Comparison of ENCODE assay signal across 21 cellular contexts in genomic region chr6:14731638-14732037, GRCh38.
A peak's percentile ranks its signal among the peaks of the same experiment; 100 is the strongest.
DNase-seq lines count a peak whose midpoint lies in the region; ATAC-seq, FAIRE-seq and TF ChIP-seq lines count a peak whose summit lies in the region.
"Had no signal": no experiment of that assay in that cellular context is flagged by ENCODE, and none has a peak within 500 bp of the region (broad histone marks: within the 10 kb centered on the region; RNA-seq: fewer than 3 reads in every experiment).

No MANE protein-coding gene starts in this region.

- ATAC-seq in memory B cell (ENCODE audit: low read depth) (no peak), GM19467 (IDR thresholded peaks at IDR 0.05; ENCODE audit: unreplicated experiment) (no peak), HG02938 (IDR thresholded peaks at IDR 0.05; ENCODE audit: unreplicated experiment) (no peak)
- ATAC-seq: GM23338, left cardiac atrium, mucosa of descending colon, right lobe of liver had no signal

- H3K27ac Mint-ChIP-seq in MCF 10A (ENCODE audit: low read depth, unreplicated experiment), result peak overlapping the region; percentile 85
- peak overlapping the region; percentile 88 for H3K27ac Mint-ChIP-seq in activated CD4-positive, alpha-beta memory T cell treated with anti-CD3 and anti-CD28 coated beads, Interleukin-2, amount 10 ng/mL, durations not matched to agents 7 days and 5 days
- H3K27ac Mint-ChIP-seq in memory B cell, result peak overlapping the region; percentile 96
- H3K27ac Mint-ChIP-seq: GM23338 had no signal

- H3K4me1 Mint-ChIP-seq in MCF 10A (ENCODE audit: insufficient read depth, unreplicated experiment) (peaks cover 56% of the 10 kb centered on the region), memory B cell (peaks cover 52% of the 10 kb centered on the region)
- peaks cover 96% of the 10 kb centered on the region for H3K4me1 Mint-ChIP-seq in activated CD4-positive, alpha-beta memory T cell treated with anti-CD3 and anti-CD28 coated beads, Interleukin-2, amount 10 ng/mL, durations not matched to agents 7 days and 5 days

- H3K9me3 Mint-ChIP-seq in MCF 10A (ENCODE audit: unreplicated experiment) (no peaks in the 10 kb centered on the region), memory B cell (no peaks in the 10 kb centered on the region)
- H3K9me3 Mint-ChIP-seq in activated CD4-positive, alpha-beta memory T cell treated with anti-CD3 and anti-CD28 coated beads, Interleukin-2, amount 10 ng/mL, durations not matched to agents 7 days and 5 days, result peaks cover 17% of the 10 kb centered on the region
- H3K9me3 Mint-ChIP-seq: GM23338 had no signal

- CTCF ChIA-PET in MCF 10A (lab: Yijun Ruan, JAX), result interaction anchor here (0.5 to 1.0 kb wide), 3 partner anchors 8 to 520 kb away, joined by 3 read pairs; no protein-coding TSS in a partner anchor
- CTCF ChIA-PET in activated CD4-positive, alpha-beta memory T cell treated with anti-CD3 and anti-CD28 coated beads, Interleukin-2, amount 10 ng/mL, durations not matched to agents 7 days and 5 days (lab: Charles Lee), result no interaction called here

- H3K27me3 Mint-ChIP-seq in MCF 10A (ENCODE audit: insufficient read depth, unreplicated experiment) (no peaks in the 10 kb centered on the region), memory B cell (no peaks in the 10 kb centered on the region)
- no peaks in the 10 kb centered on the region for H3K27me3 Mint-ChIP-seq in activated CD4-positive, alpha-beta memory T cell treated with anti-CD3 and anti-CD28 coated beads, Interleukin-2, amount 10 ng/mL, durations not matched to agents 7 days and 5 days

- H3K4me3 ChIP-seq in breast epithelium, result no peak overlapping the region
- H3K4me3 ChIP-seq: GM23338, mucosa of descending colon, right lobe of liver had no signal

- DNase-seq in MCF 10A (ENCODE audit: unreplicated experiment) (no peak), breast epithelium (ENCODE audit: low spot score in 2 of 2) (no peak), memory B cell (ENCODE audit: low spot score in 2 of 2) (no peak), GM12891 (ENCODE audit: insufficient read length, low spot score) (no peak)
- DNase-seq in activated CD4-positive, alpha-beta memory T cell treated with anti-CD3 and anti-CD28 coated beads, Interleukin-2, amount 10 ng/mL, durations not matched to agents 7 days and 5 days, result no peak
- no peak for DNase-seq in stimulated activated CD4-positive, alpha-beta T cell treated with anti-CD3 and anti-CD28 coated beads, Interleukin-12 subunit alpha, Interleukin-12 subunit beta, amount 100 ng/mL, for 4 hours
- DNase-seq: activated effector memory CD4-positive, alpha-beta T cell treated with Interleukin-2 at 50 U/mL for 16 hours; DMS 273 treated with DMSO at 0.1 percent for 48 hours; left cardiac atrium; mucosa of descending colon; NCI-H2081; NCI-H510A; occipital lobe; right lobe of liver; SIG-M5; stimulated activated CD4-positive, alpha-beta T cell treated with anti-CD3 and anti-CD28 coated beads, Interleukin-1b, Interleukin-23, amount 100 ng/mL, for 48 hours had no signal

- H3K36me3 ChIP-seq in breast epithelium, result no peaks in the 10 kb centered on the region
- H3K36me3 ChIP-seq: right lobe of liver had no signal

- intact Hi-C loops in MCF 10A (cut with micrococcal nuclease) (loop anchor here (5.0 kb wide), 2 partner anchors 459 to 519 kb away; no protein-coding TSS in a partner anchor), breast epithelium (cut with DNase I; ENCODE audit: low total_unique reads) (no loop called here)

- no peaks in the 10 kb centered on the region for H3K36me3 Mint-ChIP-seq in MCF 10A (ENCODE audit: insufficient read depth, unreplicated experiment)
- H3K36me3 Mint-ChIP-seq in activated CD4-positive, alpha-beta memory T cell treated with anti-CD3 and anti-CD28 coated beads, Interleukin-2, amount 10 ng/mL, durations not matched to agents 7 days and 5 days (ENCODE audit: low read depth), result peaks cover 15% of the 10 kb centered on the region
- H3K36me3 Mint-ChIP-seq in memory B cell, result no peaks in the 10 kb centered on the region

- H3K4me1 ChIP-seq in breast epithelium, result no peaks in the 10 kb centered on the region
- H3K4me1 ChIP-seq: right lobe of liver had no signal

- no peaks in the 10 kb centered on the region for H3K9me3 ChIP-seq in breast epithelium
- H3K9me3 ChIP-seq: mucosa of descending colon, right lobe of liver had no signal

- TF ChIP-seq POLR2A in breast epithelium (IDR thresholded peaks at IDR 0.05), result no peak
- TF ChIP-seq POLR2A in GM12891 (IDR thresholded peaks at IDR 0.05; ENCODE audit: low read depth, low read length), result no peak

- FAIRE-seq in GM12891 (lab: Jason Lieb, UNC), result no peak
- FAIRE-seq: colon, endometrium had no signal

- H3K27me3 ChIP-seq in breast epithelium, result no peaks in the 10 kb centered on the region
- H3K27me3 ChIP-seq: right lobe of liver had no signal

- POLR2A ChIA-PET in MCF 10A (lab: Yijun Ruan, JAX), result interaction anchor here (0.7 to 1.6 kb wide), 7 partner anchors 9 to 18 kb away, joined by 3 to 7 read pairs (median 3); no protein-coding TSS in a partner anchor
- POLR2A ChIA-PET in activated CD4-positive, alpha-beta memory T cell treated with anti-CD3 and anti-CD28 coated beads, Interleukin-2, amount 10 ng/mL, durations not matched to agents 7 days and 5 days (lab: Charles Lee), result interaction anchor here (0.7 to 2.0 kb wide), 5 partner anchors 14 to 521 kb away, joined by 3 to 8 read pairs (median 3); no protein-coding TSS in a partner anchor

- no TSS peak for BruUV-seq in MCF 10A (replicated peaks; lab: Mats Ljungman, UMichigan)

- TF ChIP-seq CTCF in MCF 10A (IDR thresholded peaks at IDR 0.05; ENCODE audit: unreplicated experiment), result no peak
- TF ChIP-seq CTCF in breast epithelium (IDR thresholded peaks at IDR 0.05), result no peak

- no peak overlapping the region for H3K27ac ChIP-seq in breast epithelium
- H3K27ac ChIP-seq: right lobe of liver had no signal

- no peak overlapping the region for H3K4me3 Mint-ChIP-seq in MCF 10A (ENCODE audit: unreplicated experiment)
- no peak overlapping the region for H3K4me3 Mint-ChIP-seq in activated CD4-positive, alpha-beta memory T cell treated with anti-CD3 and anti-CD28 coated beads, Interleukin-2, amount 10 ng/mL, durations not matched to agents 7 days and 5 days
- H3K4me3 Mint-ChIP-seq in memory B cell, result no peak overlapping the region
- H3K4me3 Mint-ChIP-seq: GM23338 had no signal

TF ChIP-seq in GM12891, 5 proteins besides CTCF, POLR2A, EP300 and RAD21:
- TF ChIP-seq TAF1 (IDR thresholded peaks at IDR 0.05; ENCODE audit: low read depth, low read length) (no peak), PAX5 (IDR thresholded peaks at IDR 0.05; ENCODE audit: insufficient read depth, low read length, severe bottlenecking) (no peak), POU2F2 (IDR thresholded peaks at IDR 0.05; ENCODE audit: low read depth, low read length) (no peak), SPI1 (IDR thresholded peaks at IDR 0.05; ENCODE audit: low read depth, low read length) (no peak), POLR2AphosphoS5 (IDR thresholded peaks at IDR 0.05; ENCODE audit: low read depth, low read length) (no peak)
